In genomic region chrX:23434356-23434884, GRCh38 we compare ENCODE assay signal across 11 cellular contexts.
DNase-seq lines count a peak whose midpoint lies in the region; ATAC-seq and TF ChIP-seq lines count a peak whose summit lies in the region.
"Had no signal": no experiment of that assay in that cellular context is flagged by ENCODE, and none has a peak within 500 bp of the region (broad histone marks: within the 10 kb centered on the region; RNA-seq: fewer than 3 reads in every experiment).

No MANE protein-coding gene starts in this region.

- H3K9me3 Mint-ChIP-seq in activated naive CD8-positive, alpha-beta T cell treated with anti-CD3 and anti-CD28 coated beads for 36 hours, result peaks cover 2% of the 10 kb centered on the region

- no peak overlapping the region for H3K9ac ChIP-seq in stomach smooth muscle (ENCODE audit: low read length in 2 of 2)

- no peaks in the 10 kb centered on the region for H3K36me3 ChIP-seq in stomach smooth muscle (ENCODE audit: control insufficient read depth in 2 of 2, insufficient read depth in 2 of 2, low read length in 2 of 2)
- H3K36me3 ChIP-seq: vagina had no signal

- no peak for ATAC-seq in GM21529 (IDR thresholded peaks at IDR 0.05; ENCODE audit: unreplicated experiment)
- ATAC-seq: activated CD8-positive, alpha-beta memory T cell treated with anti-CD3 and anti-CD28 coated beads, Interleukin-2, amount 10 ng/mL, durations not matched to agents 7 days and 5 days; CD8-positive, alpha-beta T cell had no signal

- H3K36me3 Mint-ChIP-seq in activated naive CD8-positive, alpha-beta T cell treated with anti-CD3 and anti-CD28 coated beads for 36 hours, result no peaks in the 10 kb centered on the region
- H3K36me3 Mint-ChIP-seq: activated CD8-positive, alpha-beta memory T cell treated with anti-CD3 and anti-CD28 coated beads, Interleukin-2, amount 10 ng/mL, durations not matched to agents 7 days and 5 days; CD8-positive, alpha-beta T cell had no signal

- peak; percentile 0 for DNase-seq in LoVo (ENCODE audit: low spot score)
- peak; percentile 88 for DNase-seq in coronary artery (ENCODE audit: low spot score)
- peak; percentile 23 for DNase-seq in left kidney (ENCODE audit: low read depth, low spot score)
- DNase-seq in activated naive CD8-positive, alpha-beta T cell treated with anti-CD3 and anti-CD28 coated beads for 36 hours, result no peak
- DNase-seq in NCI-H1092 (lab: John Stamatoyannopoulos, UW), result no peak
- no peak for DNase-seq in activated gamma-delta T cell (lab: John Stamatoyannopoulos, UW)
- DNase-seq: activated CD8-positive, alpha-beta memory T cell treated with anti-CD3 and anti-CD28 coated beads, Interleukin-2, amount 10 ng/mL, durations not matched to agents 7 days and 5 days; CD8-positive, alpha-beta T cell had no signal

- no peaks in the 10 kb centered on the region for H3K4me1 Mint-ChIP-seq in activated naive CD8-positive, alpha-beta T cell treated with anti-CD3 and anti-CD28 coated beads for 36 hours
- H3K4me1 Mint-ChIP-seq: activated CD8-positive, alpha-beta memory T cell treated with anti-CD3 and anti-CD28 coated beads, Interleukin-2, amount 10 ng/mL, durations not matched to agents 7 days and 5 days had no signal

- H3K9me3 ChIP-seq in stomach smooth muscle (ENCODE audit: control insufficient read depth in 2 of 2, low read length in 2 of 2), result no peaks in the 10 kb centered on the region
- H3K9me3 ChIP-seq: vagina had no signal

- TF ChIP-seq CTCF in coronary artery (IDR thresholded peaks at IDR 0.05), result no peak

- no peak overlapping the region for H3K27ac Mint-ChIP-seq in activated naive CD8-positive, alpha-beta T cell treated with anti-CD3 and anti-CD28 coated beads for 36 hours
- H3K27ac Mint-ChIP-seq: activated CD8-positive, alpha-beta memory T cell treated with anti-CD3 and anti-CD28 coated beads, Interleukin-2, amount 10 ng/mL, durations not matched to agents 7 days and 5 days; CD8-positive, alpha-beta T cell had no signal

- H3K4me3 ChIP-seq in coronary artery, result no peak overlapping the region
- no peak overlapping the region for H3K4me3 ChIP-seq in stomach smooth muscle (ENCODE audit: low read length in 2 of 2)
- H3K4me3 ChIP-seq: vagina had no signal

- peak overlapping the region; percentile 43 to 83 for H3K27ac ChIP-seq in coronary artery
- H3K27ac ChIP-seq in stomach smooth muscle (ENCODE audit: low read length), result peak overlapping the region; percentile 24
- H3K27ac ChIP-seq: vagina had no signal

- peaks cover 0 to 6% of the 10 kb centered on the region in 2 donors for H3K27me3 ChIP-seq in stomach smooth muscle (ENCODE audit: control insufficient read depth in 1 of 2, insufficient read depth in 2 of 2, low read length in 2 of 2)
- H3K27me3 ChIP-seq: vagina had no signal

- no peaks in the 10 kb centered on the region for H3K27me3 Mint-ChIP-seq in activated naive CD8-positive, alpha-beta T cell treated with anti-CD3 and anti-CD28 coated beads for 36 hours
- H3K27me3 Mint-ChIP-seq: activated CD8-positive, alpha-beta memory T cell treated with anti-CD3 and anti-CD28 coated beads, Interleukin-2, amount 10 ng/mL, durations not matched to agents 7 days and 5 days had no signal

- H3K4me3 Mint-ChIP-seq in activated naive CD8-positive, alpha-beta T cell treated with anti-CD3 and anti-CD28 coated beads for 36 hours, result no peak overlapping the region
- H3K4me3 Mint-ChIP-seq: activated CD8-positive, alpha-beta memory T cell treated with anti-CD3 and anti-CD28 coated beads, Interleukin-2, amount 10 ng/mL, durations not matched to agents 7 days and 5 days; CD8-positive, alpha-beta T cell had no signal

- peaks cover 17% of the 10 kb centered on the region for H3K4me1 ChIP-seq in stomach smooth muscle (ENCODE audit: control insufficient read depth, insufficient read depth, low read length)

Comparison
In these comparisons a context has a peak if more than half of its experiments do, and no peak if none do; other contexts are left out.
1. DNase-seq: peak in LoVo (single experiment), coronary artery (single experiment) and left kidney (single experiment); none in activated naive CD8-positive, alpha-beta T cell treated with anti-CD3 and anti-CD28 coated beads for 36 hours (single experiment), NCI-H1092 (single experiment) and activated gamma-delta T cell (single experiment).